In genomic region chr1:169326644-169327316, GRCh38 we compare ENCODE assay signal across 8 cellular contexts. TPM values are rescaled to one million over a fixed set of nuclear protein-coding genes. Genes with fewer than 3 reads are reported as not detected.
A peak's percentile ranks its signal among the peaks of the same experiment; 100 is the strongest.
DNase-seq lines count a peak whose midpoint lies in the region; ATAC-seq and TF ChIP-seq lines count a peak whose summit lies in the region.

No MANE protein-coding gene starts in this region.

- no peak for TF ChIP-seq CTCF in MCF 10A (IDR thresholded peaks at IDR 0.05; ENCODE audit: unreplicated experiment)
- no peak for TF ChIP-seq CTCF in breast epithelium (IDR thresholded peaks at IDR 0.05)
- no peak for TF ChIP-seq CTCF in chondrocyte (IDR thresholded peaks at IDR 0.05)
- TF ChIP-seq CTCF in vagina (IDR thresholded peaks at IDR 0.05), result no peak

- no peaks in the 10 kb centered on the region for H3K27me3 Mint-ChIP-seq in MCF 10A (ENCODE audit: insufficient read depth, unreplicated experiment)
- no peaks in the 10 kb centered on the region for H3K27me3 Mint-ChIP-seq in activated T-helper 1 cell treated with anti-CD3 and anti-CD28 coated beads, Interleukin-12 subunit alpha, Interleukin-12 subunit beta, Interleukin-2, Interleukin-4 antibody, amounts not matched to agents 30 ng/mL and 10 ng/mL and 1 ng/mL, durations not matched to agents 14 hours and 24 hours and 36 hours (ENCODE audit: insufficient read depth)
- H3K27me3 Mint-ChIP-seq in chondrocyte (ENCODE audit: low read depth), result no peaks in the 10 kb centered on the region

- no peaks in the 10 kb centered on the region for H3K36me3 ChIP-seq in breast epithelium
- H3K36me3 ChIP-seq in vagina, result no peaks in the 10 kb centered on the region

- H3K27me3 ChIP-seq in breast epithelium (no peaks in the 10 kb centered on the region), vagina (no peaks in the 10 kb centered on the region)

- H3K27ac Mint-ChIP-seq in MCF 10A (ENCODE audit: low read depth, unreplicated experiment) (no peak overlapping the region), chondrocyte (ENCODE audit: unreplicated experiment) (no peak overlapping the region)
- H3K27ac Mint-ChIP-seq in activated T-helper 1 cell treated with anti-CD3 and anti-CD28 coated beads, Interleukin-12 subunit alpha, Interleukin-12 subunit beta, Interleukin-2, Interleukin-4 antibody, amounts not matched to agents 30 ng/mL and 10 ng/mL and 1 ng/mL, durations not matched to agents 14 hours and 24 hours and 36 hours, result peak overlapping the region; percentile 31

- BruUV-seq in MCF 10A (replicated peaks; lab: Mats Ljungman, UMichigan), result no TSS peak

- ATAC-seq in HG03060 (IDR thresholded peaks at IDR 0.05; ENCODE audit: low read depth, unreplicated experiment) (peak; percentile 96), left colon (no peak)

- CTCF ChIA-PET in MCF 10A (lab: Yijun Ruan, JAX), result interaction anchor here (0.6 to 3.7 kb wide), 13 partner anchors 12 to 984 kb away, joined by 3 to 16 read pairs (median 4); no protein-coding TSS in a partner anchor

- peaks cover 4% of the 10 kb centered on the region for H3K4me1 Mint-ChIP-seq in MCF 10A (ENCODE audit: insufficient read depth, unreplicated experiment)
- peaks cover 13% of the 10 kb centered on the region for H3K4me1 Mint-ChIP-seq in activated T-helper 1 cell treated with anti-CD3 and anti-CD28 coated beads, Interleukin-12 subunit alpha, Interleukin-12 subunit beta, Interleukin-2, Interleukin-4 antibody, amounts not matched to agents 30 ng/mL and 10 ng/mL and 1 ng/mL, durations not matched to agents 14 hours and 24 hours and 36 hours (ENCODE audit: low read depth)
- H3K4me1 Mint-ChIP-seq in chondrocyte (ENCODE audit: low read depth), result peaks cover 6% of the 10 kb centered on the region

- H3K9me3 ChIP-seq in breast epithelium (peaks cover 0 to 6% of the 10 kb centered on the region in 2 donors), vagina (no peaks in the 10 kb centered on the region)

- H3K9me3 Mint-ChIP-seq in MCF 10A (ENCODE audit: unreplicated experiment) (peaks cover 8% of the 10 kb centered on the region), chondrocyte (ENCODE audit: low read depth) (peaks cover 13% of the 10 kb centered on the region)
- H3K9me3 Mint-ChIP-seq in activated T-helper 1 cell treated with anti-CD3 and anti-CD28 coated beads, Interleukin-12 subunit alpha, Interleukin-12 subunit beta, Interleukin-2, Interleukin-4 antibody, amounts not matched to agents 30 ng/mL and 10 ng/mL and 1 ng/mL, durations not matched to agents 14 hours and 24 hours and 36 hours, result peaks cover 19% of the 10 kb centered on the region

- TF ChIP-seq POLR2A in breast epithelium (IDR thresholded peaks at IDR 0.05), result no peak
- no peak for TF ChIP-seq POLR2A in vagina (IDR thresholded peaks at IDR 0.05)

- DNase-seq in MCF 10A (ENCODE audit: unreplicated experiment) (peak; percentile 50), breast epithelium (ENCODE audit: low spot score in 2 of 2) (no peak), chondrocyte (ENCODE audit: low spot score) (no peak), vagina (ENCODE audit: extremely low spot score in 2 of 2) (no peak), NCI-H1417 treated with DMSO at 0.1 percent for 48 hours (lab: John Stamatoyannopoulos, UW) (no peak), left colon (no peak)
- DNase-seq in activated T-helper 1 cell treated with anti-CD3 and anti-CD28 coated beads, Interleukin-12 subunit alpha, Interleukin-12 subunit beta, Interleukin-2, Interleukin-4 antibody, amounts not matched to agents 30 ng/mL and 10 ng/mL and 1 ng/mL, durations not matched to agents 14 hours and 24 hours and 36 hours (ENCODE audit: low spot score), result no peak

- H3K36me3 Mint-ChIP-seq in MCF 10A (ENCODE audit: insufficient read depth, unreplicated experiment), result no peaks in the 10 kb centered on the region
- H3K36me3 Mint-ChIP-seq in activated T-helper 1 cell treated with anti-CD3 and anti-CD28 coated beads, Interleukin-12 subunit alpha, Interleukin-12 subunit beta, Interleukin-2, Interleukin-4 antibody, amounts not matched to agents 30 ng/mL and 10 ng/mL and 1 ng/mL, durations not matched to agents 14 hours and 24 hours and 36 hours (ENCODE audit: low read depth), result peaks cover 14% of the 10 kb centered on the region
- peaks cover 5% of the 10 kb centered on the region for H3K36me3 Mint-ChIP-seq in chondrocyte (ENCODE audit: low read depth)

- intact Hi-C loops in MCF 10A (cut with micrococcal nuclease), result no loop called here
- intact Hi-C loops in breast epithelium (cut with DNase I; ENCODE audit: low total_unique reads), result no loop called here
- intact Hi-C loops in activated T-helper 1 cell treated with anti-CD3 and anti-CD28 coated beads, Interleukin-12 subunit alpha, Interleukin-12 subunit beta, Interleukin-2, Interleukin-4 antibody, amounts not matched to agents 30 ng/mL and 10 ng/mL and 1 ng/mL, durations not matched to agents 14 hours and 24 hours and 36 hours (cut with micrococcal nuclease), result loop anchor here (2.0 kb wide), 3 partner anchors 14 to 188 kb away; no protein-coding TSS in a partner anchor
- intact Hi-C loops in vagina (cut with DNase I), result no loop called here
- intact Hi-C loops in left colon (cut with DNase I, micrococcal nuclease), result no loop called here

- H3K27ac ChIP-seq in breast epithelium (no peak overlapping the region), vagina (no peak overlapping the region)

- H3K4me1 ChIP-seq in breast epithelium, result no peaks in the 10 kb centered on the region
- no peaks in the 10 kb centered on the region for H3K4me1 ChIP-seq in vagina

- POLR2A ChIA-PET in MCF 10A (lab: Yijun Ruan, JAX), result interaction anchor here (1.3 to 1.4 kb wide), 2 partner anchors 12 to 15 kb away, joined by 4 to 5 read pairs; no protein-coding TSS in a partner anchor

- H3K4me3 Mint-ChIP-seq in MCF 10A (ENCODE audit: unreplicated experiment) (no peak overlapping the region), chondrocyte (ENCODE audit: unreplicated experiment) (no peak overlapping the region)
- no peak overlapping the region for H3K4me3 Mint-ChIP-seq in activated T-helper 1 cell treated with anti-CD3 and anti-CD28 coated beads, Interleukin-12 subunit alpha, Interleukin-12 subunit beta, Interleukin-2, Interleukin-4 antibody, amounts not matched to agents 30 ng/mL and 10 ng/mL and 1 ng/mL, durations not matched to agents 14 hours and 24 hours and 36 hours

- H3K4me3 ChIP-seq in breast epithelium (no peak overlapping the region), vagina (no peak overlapping the region)

RNA-seq across cellular contexts. Expression of gene NME7, which starts 40.8 kb away (rescaled TPM):
- total RNA-seq in MCF 10A (2022), result 36.5 and 46.8 TPM in 2 replicates
- total RNA-seq in breast epithelium, result 10 to 100 TPM; 13.0 to 22.8 (median 16.7) TPM
- 13.9 and 25.8 TPM in 2 replicates for total RNA-seq in activated T-helper 1 cell treated with anti-CD3 and anti-CD28 coated beads, Interleukin-12 subunit alpha, Interleukin-12 subunit beta, Interleukin-2, Interleukin-4 antibody, amounts not matched to agents 30 ng/mL and 10 ng/mL and 1 ng/mL, durations not matched to agents 14 hours and 24 hours and 36 hours
- total RNA-seq in chondrocyte, result 13.9 to 23.5 TPM (median 14.7 TPM) in 3 replicates
- total RNA-seq in vagina, result 23.6 TPM
- total RNA-seq in left colon, result 1 to 10 TPM; 3.5 to 5.5 TPM

RNA-seq across cellular contexts. Expression of gene BLZF1, which starts 41.2 kb away (rescaled TPM):
- total RNA-seq in MCF 10A (2022), result 57.8 and 66.1 TPM in 2 replicates
- total RNA-seq in breast epithelium, result 10 to 100 TPM; 22.0 to 34.8 (median 27.7) TPM
- 15.1 and 16.1 TPM in 2 replicates for total RNA-seq in activated T-helper 1 cell treated with anti-CD3 and anti-CD28 coated beads, Interleukin-12 subunit alpha, Interleukin-12 subunit beta, Interleukin-2, Interleukin-4 antibody, amounts not matched to agents 30 ng/mL and 10 ng/mL and 1 ng/mL, durations not matched to agents 14 hours and 24 hours and 36 hours
- total RNA-seq in chondrocyte, result 26.4 to 35.8 TPM (median 30.0 TPM) in 3 replicates
- 22.1 TPM for total RNA-seq in vagina
- 10 to 100 TPM; 18.5 to 26.9 TPM for total RNA-seq in left colon
